Comparison of ENCODE assay signal across 13 cellular contexts in genomic region chr6:144305567-144305966, GRCh38. TPM values are rescaled to one million over a fixed set of nuclear protein-coding genes. Genes with fewer than 3 reads are reported as not detected.
A peak's percentile ranks its signal among the peaks of the same experiment; 100 is the strongest.
DNase-seq lines count a peak whose midpoint lies in the region; ATAC-seq lines count a peak whose summit lies in the region.
"Had no signal": no experiment of that assay in that cellular context is flagged by ENCODE, and none has a peak within 500 bp of the region (broad histone marks: within the 10 kb centered on the region; RNA-seq: fewer than 3 reads in every experiment).

No MANE protein-coding gene starts in this region.

- no peak overlapping the region for H3K14ac ChIP-seq in neuronal stem cell (ENCODE audit: low read length)

- peak; percentile 34 for ATAC-seq in GM18498 (IDR thresholded peaks at IDR 0.05; ENCODE audit: unreplicated experiment)
- ATAC-seq in GM19438 (IDR thresholded peaks at IDR 0.05; ENCODE audit: low read depth, unreplicated experiment): peak; percentile 37
- ATAC-seq in HG03039 (IDR thresholded peaks at IDR 0.05; ENCODE audit: unreplicated experiment): peak; percentile 12
- ATAC-seq in activated CD8-positive, alpha-beta T cell treated with anti-CD3 and anti-CD28 coated beads, Interleukin-2, amount 10 ng/mL, durations not matched to agents 7 days and 5 days: no peak
- no peak for ATAC-seq in HG02938 (IDR thresholded peaks at IDR 0.05; ENCODE audit: unreplicated experiment)

- peaks cover 42% of the 10 kb centered on the region for H3K4me1 Mint-ChIP-seq in activated CD8-positive, alpha-beta T cell treated with anti-CD3 and anti-CD28 coated beads, Interleukin-2, amount 10 ng/mL, durations not matched to agents 7 days and 5 days (ENCODE audit: low read depth)

- DNase-seq in activated CD8-positive, alpha-beta T cell treated with anti-CD3 and anti-CD28 coated beads, Interleukin-2, amount 10 ng/mL, durations not matched to agents 7 days and 5 days: no peak
- DNase-seq in NCI-H226 (no peak), neuronal stem cell (ENCODE audit: low spot score) (no peak), midbrain (lab: John Stamatoyannopoulos, UW) (no peak)
- DNase-seq: C1 segment of cervical spinal cord, mesendoderm, MG63 had no signal

- H3K4ac ChIP-seq in neuronal stem cell (ENCODE audit: low read length): no peak overlapping the region

- H3K23ac ChIP-seq in neuronal stem cell (ENCODE audit: low read depth, low read length, poor library complexity): no peak overlapping the region

- POLR2A ChIA-PET in activated CD8-positive, alpha-beta T cell treated with anti-CD3 and anti-CD28 coated beads, Interleukin-2, amount 10 ng/mL, durations not matched to agents 7 days and 5 days (lab: Charles Lee): interaction anchor here (1.2 to 2.1 kb wide), 3 partner anchors 29 to 89 kb away, joined by 4 to 8 read pairs (median 5); no protein-coding TSS in a partner anchor

- H3K27me3 ChIP-seq in neuronal stem cell (ENCODE audit: control insufficient read depth in 3 of 3, insufficient read depth in 3 of 3, low read depth in 1 of 3, low read length in 3 of 3): no peaks in the 10 kb centered on the region
- H3K27me3 ChIP-seq: MG63 had no signal

- no CpG with 5 or more reads among the region's 1 CpG for WGBS in neuronal stem cell (ENCODE audit: extremely low coverage in 2 of 2, insufficient read length in 2 of 2, insufficient replicate concordance in 1 of 2), 2 donors

- no peaks in the 10 kb centered on the region for H3K9me3 ChIP-seq in neuronal stem cell (replicated peaks in 1 of 2; ENCODE audit: control insufficient read depth in 2 of 2, insufficient read depth in 1 of 2, low read depth in 1 of 2, low read length in 2 of 2)
- H3K9me3 ChIP-seq: MG63 had no signal

- H4K8ac ChIP-seq in neuronal stem cell (ENCODE audit: low read depth, low read length): no peak overlapping the region

- peaks cover 2 to 31% of the 10 kb centered on the region in 2 donors for H3K36me3 ChIP-seq in neuronal stem cell (replicated peaks in 1 of 2; ENCODE audit: control insufficient read depth in 2 of 2, insufficient read depth in 2 of 2, low read length in 2 of 2)
- H3K36me3 ChIP-seq: MG63 had no signal

- peaks cover 2 to 5% of the 10 kb centered on the region in 2 donors for H3K4me1 ChIP-seq in neuronal stem cell (ENCODE audit: control insufficient read depth in 2 of 2, insufficient read depth in 1 of 2, low read depth in 1 of 2, low read length in 2 of 2)

- H4K91ac ChIP-seq in neuronal stem cell (ENCODE audit: low read depth, low read length, poor library complexity): no peak overlapping the region

- H3K79me1 ChIP-seq in neuronal stem cell (ENCODE audit: low read depth, low read length): peaks cover 5% of the 10 kb centered on the region

- peaks cover 24% of the 10 kb centered on the region for H3K36me3 Mint-ChIP-seq in activated CD8-positive, alpha-beta T cell treated with anti-CD3 and anti-CD28 coated beads, Interleukin-2, amount 10 ng/mL, durations not matched to agents 7 days and 5 days (ENCODE audit: low read depth)

- no peaks in the 10 kb centered on the region for H3K9me3 Mint-ChIP-seq in activated CD8-positive, alpha-beta T cell treated with anti-CD3 and anti-CD28 coated beads, Interleukin-2, amount 10 ng/mL, durations not matched to agents 7 days and 5 days (ENCODE audit: insufficient read depth)

- peak overlapping the region; percentile 92 for H3K27ac Mint-ChIP-seq in activated CD8-positive, alpha-beta T cell treated with anti-CD3 and anti-CD28 coated beads, Interleukin-2, amount 10 ng/mL, durations not matched to agents 7 days and 5 days

- H2AK5ac ChIP-seq in neuronal stem cell (ENCODE audit: low read depth, low read length): no peak overlapping the region

- H2BK15ac ChIP-seq in neuronal stem cell (ENCODE audit: low read length): no peak overlapping the region

- no peak overlapping the region for H3K9ac ChIP-seq in neuronal stem cell (ENCODE audit: low read depth, low read length, poor library complexity)

- no peaks in the 10 kb centered on the region for H3K27me3 Mint-ChIP-seq in activated CD8-positive, alpha-beta T cell treated with anti-CD3 and anti-CD28 coated beads, Interleukin-2, amount 10 ng/mL, durations not matched to agents 7 days and 5 days (ENCODE audit: low read depth)

- no peak overlapping the region for H2BK120ac ChIP-seq in neuronal stem cell (ENCODE audit: low read depth, low read length)

- no peak overlapping the region for H2BK5ac ChIP-seq in neuronal stem cell (ENCODE audit: low read length)

- no peak overlapping the region for H3K27ac ChIP-seq in neuronal stem cell (replicated peaks; ENCODE audit: low read length)
- H3K27ac ChIP-seq: coronary artery had no signal

- H3K4me3 Mint-ChIP-seq in activated CD8-positive, alpha-beta T cell treated with anti-CD3 and anti-CD28 coated beads, Interleukin-2, amount 10 ng/mL, durations not matched to agents 7 days and 5 days: peak overlapping the region; percentile 54

- H3K4me2 ChIP-seq in neuronal stem cell (ENCODE audit: insufficient read depth, low read length, poor library complexity, severe bottlenecking): no peak overlapping the region
- H3K4me2 ChIP-seq: smooth muscle cell had no signal

- no peak overlapping the region for H3K18ac ChIP-seq in neuronal stem cell (ENCODE audit: low read length)

- no peak overlapping the region for H3K4me3 ChIP-seq in neuronal stem cell (ENCODE audit: low read length in 2 of 2)
- H3K4me3 ChIP-seq: coronary artery, MG63, smooth muscle cell had no signal

- no peak overlapping the region for H2BK12ac ChIP-seq in neuronal stem cell (ENCODE audit: low read length)

- H2AFZ ChIP-seq in neuronal stem cell (ENCODE audit: low read length): no peak overlapping the region

- CTCF ChIA-PET in activated CD8-positive, alpha-beta T cell treated with anti-CD3 and anti-CD28 coated beads, Interleukin-2, amount 10 ng/mL, durations not matched to agents 7 days and 5 days (lab: Charles Lee): interaction anchor here (1.3 to 2.2 kb wide), 5 partner anchors 9 to 154 kb away, joined by 3 to 6 read pairs (median 3); no protein-coding TSS in a partner anchor

RNA-seq across cellular contexts. Expression of gene UTRN, which starts 20.4 kb away (rescaled TPM):
- total RNA-seq in activated CD8-positive, alpha-beta T cell treated with anti-CD3 and anti-CD28 coated beads, Interleukin-2, amount 10 ng/mL, durations not matched to agents 7 days and 5 days: 100 to 1,000 TPM; 136 to 141 TPM
- 13.3 TPM for polyA plus RNA-seq in neuronal stem cell (2013, experiment 1 of 2)
- 12.3 TPM for polyA plus RNA-seq in neuronal stem cell (2013, experiment 2 of 2)

Comparison
In these comparisons a context has a peak if more than half of its experiments do, and no peak if none do; other contexts are left out.
1. ATAC-seq: peak in GM18498 (single experiment), GM19438 (single experiment) and HG03039 (single experiment); none in activated CD8-positive, alpha-beta T cell treated with anti-CD3 and anti-CD28 coated beads, Interleukin-2, amount 10 ng/mL, durations not matched to agents 7 days and 5 days (single experiment) and HG02938 (single experiment).